In the genomic region with DNA sequence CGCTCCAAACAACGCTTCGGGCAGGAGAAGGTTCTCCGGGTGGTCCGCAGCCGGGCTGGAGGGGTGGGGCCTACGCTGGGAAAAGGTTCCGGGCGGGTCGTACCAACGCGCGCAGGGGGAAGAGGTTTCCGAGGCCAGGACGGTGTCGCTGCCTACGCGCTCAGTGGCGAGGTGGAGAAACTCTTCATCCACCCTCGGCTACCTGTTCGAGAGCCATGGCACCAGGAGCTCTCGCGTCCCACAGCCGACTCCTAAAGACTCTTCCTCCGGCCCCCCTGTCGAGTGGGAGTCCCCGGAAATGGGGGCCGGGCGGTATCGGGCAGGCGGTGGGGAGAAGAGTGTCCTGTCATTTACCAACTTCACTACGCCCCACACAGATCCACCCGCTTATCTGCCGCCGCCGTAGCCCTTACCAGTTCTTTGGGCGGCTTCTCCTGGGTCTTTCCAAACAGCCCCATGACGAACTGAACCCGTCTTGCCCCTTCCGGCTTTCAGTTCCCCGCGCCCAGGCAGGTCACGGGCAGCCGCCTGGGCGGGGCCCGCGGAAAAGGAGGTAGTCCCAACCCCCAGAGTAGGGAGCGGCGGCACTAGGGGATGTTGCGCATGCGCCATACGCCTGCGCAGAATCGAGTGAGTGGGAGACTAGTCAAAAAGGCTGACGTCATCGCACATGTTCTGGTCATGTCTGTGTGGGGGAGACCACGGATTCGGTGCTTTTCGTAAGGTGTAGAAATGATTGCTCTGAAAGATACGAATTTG, we compare ENCODE assay signal across 8 cellular contexts. TPM values are rescaled to one million over a fixed set of nuclear protein-coding genes. Genes with fewer than 3 reads are reported as not detected.
DNase-seq lines count a peak whose midpoint lies in the region; ATAC-seq and TF ChIP-seq lines count a peak whose summit lies in the region.

A gene (minus strand): TSS at position 553 of the 759 bp plus-strand sequence. CDS start 95 bp downstream, at position 458.

- intact Hi-C loops in mucosa of descending colon (cut with DNase I, micrococcal nuclease) = loop anchor here in 1 of 2 donors (10.0 kb wide), 1 partner anchor 118 kb away; a partner anchor contains a TSS

- H3K9me3 ChIP-seq in mucosa of descending colon = no peaks in the 10 kb centered on the region

- peak within 1 kb of the TSS; percentile 87 for H3K4me3 ChIP-seq in epithelial cell of esophagus (ENCODE audit: low read length)
- H3K4me3 ChIP-seq in mucosa of descending colon = peak within 1 kb of the TSS; percentile 71

- no peaks in the 10 kb centered on the region for H3K36me3 Mint-ChIP-seq in IgD-negative memory B cell

- peaks cover 1% of the 10 kb centered on the region for H3K27me3 Mint-ChIP-seq in IgD-negative memory B cell

- no peaks in the 10 kb centered on the region for H3K36me3 ChIP-seq in mucosa of descending colon (ENCODE audit: low read depth)

- DNase-seq in DMS 273 treated with DMSO at 0.1 percent for 48 hours (lab: John Stamatoyannopoulos, UW) = peak; percentile 87
- DNase-seq in OCI-M2 (lab: John Stamatoyannopoulos, UW; ENCODE audit: unreplicated experiment) = peak; percentile 80
- peak; percentile 94 for DNase-seq in activated T-cell treated with anti-CD3 and anti-CD28 coated beads for 4 hours
- peak; percentile 97 for DNase-seq in epithelial cell of esophagus (ENCODE audit: low read depth)
- DNase-seq in mucosa of descending colon = peak; percentile 96 to 98 (median 97)
- peak; percentile 93 for DNase-seq in stimulated activated CD8-positive, alpha-beta memory T cell treated with anti-CD3 and anti-CD28 coated beads, Interleukin-4, amount 100 ng/mL, for 24 hours (ENCODE audit: low read depth)

- TF ChIP-seq CTCF in epithelial cell of esophagus (IDR thresholded peaks at IDR 0.05; ENCODE audit: insufficient read depth, low read depth, low read length, missing control alignments) = no peak
- no peak for TF ChIP-seq CTCF in mucosa of descending colon (IDR thresholded peaks at IDR 0.05)

- H3K27ac Mint-ChIP-seq in IgD-negative memory B cell = peak within 1 kb of the TSS; percentile 88 to 99 (median 98)

- H3K9me3 Mint-ChIP-seq in IgD-negative memory B cell = no peaks in the 10 kb centered on the region

- peaks cover 13% of the 10 kb centered on the region for H3K4me1 ChIP-seq in mucosa of descending colon (ENCODE audit: low read depth)

- ATAC-seq in GM21529 (IDR thresholded peaks at IDR 0.05; ENCODE audit: unreplicated experiment) (peak; percentile 86), mucosa of descending colon (peak; percentile 98)

- peak within 1 kb of the TSS; percentile 88 to 96 (median 95) for H3K4me3 Mint-ChIP-seq in IgD-negative memory B cell

- H3K4me1 Mint-ChIP-seq in IgD-negative memory B cell = peaks cover 22 to 32% (median 25%) of the 10 kb centered on the region in 3 donors

RNA-seq across cellular contexts. Expression of the gene that starts here (rescaled TPM):
- 77.1 TPM for polyA plus RNA-seq in IgD-negative memory B cell
- total RNA-seq in mucosa of descending colon = 100 to 1,000 TPM; 149 to 203 (median 196) TPM

Comparison
In these comparisons a context has a peak if more than half of its experiments do, and no peak if none do; other contexts are left out.
1. Peak in every context shown above with its lines: DNase-seq, ATAC-seq and H3K4me3 ChIP-seq.